In the genomic region with DNA sequence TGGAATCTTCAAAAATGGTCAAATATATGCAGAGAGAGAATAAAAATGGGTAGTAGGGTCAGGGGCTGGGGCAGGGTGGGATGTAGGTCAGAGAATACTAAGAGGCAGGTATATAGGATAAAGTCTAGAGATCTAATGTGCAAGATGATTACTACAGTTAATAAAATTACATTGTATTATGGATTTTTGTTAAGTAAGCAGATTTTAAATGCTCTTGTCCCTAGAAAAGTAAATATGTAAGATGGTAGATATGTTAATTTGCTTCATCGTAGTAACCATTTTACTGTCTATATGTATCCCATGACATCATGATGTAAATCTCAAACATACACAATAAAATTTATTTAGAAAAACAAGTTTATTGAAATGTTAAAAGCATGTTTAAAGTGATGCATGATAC, we compare ENCODE assay signal across 19 cellular contexts.
DNase-seq lines count a peak whose midpoint lies in the region; ATAC-seq, FAIRE-seq and TF ChIP-seq lines count a peak whose summit lies in the region.
"Had no signal": no experiment of that assay in that cellular context is flagged by ENCODE, and none has a peak within 500 bp of the region (broad histone marks: within the 10 kb centered on the region; RNA-seq: fewer than 3 reads in every experiment).

No MANE protein-coding gene starts in this region.

- FAIRE-seq in A549 (lab: Jason Lieb, UNC) (no peak), K562 (lab: Jason Lieb, UNC) (no peak)
- FAIRE-seq: A204.1, D721Med, G401.6 had no signal

- H3K9me3 ChIP-seq in A549: 0 out of 3 replicates have a peak, but pooled peaks cover 3% of the 10 kb centered on the region
- H3K9me3 ChIP-seq in HEK293 (ENCODE audit: control insufficient read depth, insufficient read depth, low read depth, low read length): no peaks in the 10 kb centered on the region
- no peaks in the 10 kb centered on the region for H3K9me3 ChIP-seq in K562 (replicated peaks; ENCODE audit: control insufficient read depth, insufficient read depth, low read depth, low read length)
- H3K9me3 ChIP-seq: BLaER1 treated with 17β-estradiol and CSF1 and Interleukin-3, amounts not matched to agents 10 nM and 100 nM; Caco-2 had no signal

- TF ChIP-seq RAD21 in A549 (conservative IDR thresholded peaks at IDR 0.05 in 1 of 2, IDR thresholded peaks at IDR 0.05 in 1 of 2) (no peak), K562 (CRISPR knock-in tag; conservative IDR thresholded peaks at IDR 0.05 in 1 of 2, IDR thresholded peaks at IDR 0.05 in 1 of 2) (no peak)

- TF ChIP-seq EP300 in A549 (IDR thresholded peaks at IDR 0.05): no peak
- no peak for TF ChIP-seq EP300 in K562 (IDR thresholded peaks at IDR 0.05; ENCODE audit: low read length)

- H2AFZ ChIP-seq in K562 (ENCODE audit: low read depth, low read length): no peak overlapping the region

- H3K36me3 ChIP-seq in HEK293 (ENCODE audit: control insufficient read depth in 2 of 2, insufficient read depth in 1 of 2, low read length in 2 of 2) (no peaks in the 10 kb centered on the region), K562 (ENCODE audit: control insufficient read depth, insufficient read depth, low read length) (no peaks in the 10 kb centered on the region)
- H3K36me3 ChIP-seq: BLaER1 treated with 17β-estradiol and CSF1 and Interleukin-3, amounts not matched to agents 10 nM and 100 nM had no signal

- no peak for DNase-seq in A549 (ENCODE audit: low read depth in 1 of 2, low spot score in 1 of 2)
- no peak for DNase-seq in K562 (ENCODE audit: extremely low read depth in 1 of 4, low spot score in 3 of 4)
- no peak for DNase-seq in activated naive CD4-positive, alpha-beta T cell treated with anti-CD3 and anti-CD28 coated beads, Interleukin-2, amount 50 U/mL, for 16 hours
- DNase-seq: 8988T; AML-193; Caco-2; Calu3; CD4-positive, alpha-beta T cell; CD8-positive, alpha-beta T cell; DMS79 treated with DMSO at 0.1 percent for 48 hours; GF-D8 had no signal

- H3K9me1 ChIP-seq in K562 (ENCODE audit: control insufficient read depth, insufficient read depth, low read length): no peaks in the 10 kb centered on the region

- POLR2A ChIA-PET in A549 (lab: Yijun Ruan, JAX) (no interaction called here), HEK293 (lab: Yijun Ruan, JAX) (no interaction called here), K562 (lab: Yijun Ruan, JAX) (no interaction called here)

- no peaks in the 10 kb centered on the region for H3K79me2 ChIP-seq in K562 (ENCODE audit: control insufficient read depth, insufficient read depth, low read length)

- WGBS in A549 (ENCODE audit: missing lambda C conversion rate): 2% methylated on average over 1 of the region's 1 CpG
- WGBS in K562 (ENCODE audit: insufficient coverage, low coverage, missing lambda C conversion rate): 5% methylated on average over 1 of the region's 1 CpG

- no TSS peak for BruUV-seq in K562 (replicated peaks; lab: Mats Ljungman, UMichigan)

- CTCF ChIA-PET in A549 (lab: Yijun Ruan, JAX): no interaction called here
- CTCF ChIA-PET in HEK293 (lab: Yijun Ruan, JAX): no interaction called here
- CTCF ChIA-PET in K562 (lab: Yijun Ruan, JAX; ENCODE audit: low intra/inter-chr PET ratio): no interaction called here

- intact Hi-C loops in K562 (cut with micrococcal nuclease): no loop called here

- no peaks in the 10 kb centered on the region for H4K20me1 ChIP-seq in K562 (replicated peaks; ENCODE audit: control insufficient read depth, insufficient read depth, low read length)
- H4K20me1 ChIP-seq: BLaER1 treated with 17β-estradiol and CSF1 and Interleukin-3, amounts not matched to agents 10 nM and 100 nM had no signal

- no peaks in the 10 kb centered on the region for H3K27me3 ChIP-seq in K562 (ENCODE audit: control insufficient read depth in 2 of 2, insufficient read depth in 2 of 2, low read length in 2 of 2)
- H3K27me3 ChIP-seq: BLaER1 treated with 17β-estradiol and CSF1 and Interleukin-3, amounts not matched to agents 10 nM and 100 nM had no signal

- H3K27ac ChIP-seq in A549 (no peak overlapping the region), HEK293 (ENCODE audit: extremely low read depth, low read depth, low read length) (no peak overlapping the region), K562 (ENCODE audit: extremely low read depth, low read depth, low read length) (no peak overlapping the region)
- H3K27ac ChIP-seq: BLaER1 treated with 17β-estradiol and CSF1 and Interleukin-3, amounts not matched to agents 10 nM and 100 nM; C4-2B had no signal

- H3K4me1 ChIP-seq in A549: no peaks in the 10 kb centered on the region
- no peaks in the 10 kb centered on the region for H3K4me1 ChIP-seq in HEK293 (ENCODE audit: control insufficient read depth, insufficient read depth, low read length)
- H3K4me1 ChIP-seq in K562 (replicated peaks in 1 of 2; ENCODE audit: control insufficient read depth in 2 of 2, insufficient read depth in 2 of 2, low read length in 2 of 2): no peaks in the 10 kb centered on the region
- H3K4me1 ChIP-seq: BLaER1 treated with 17β-estradiol and CSF1 and Interleukin-3, amounts not matched to agents 10 nM and 100 nM; Caco-2 had no signal

- in situ Hi-C loops in K562 (cut with MboI): no loop called here

- TF ChIP-seq POLR2A in A549 (IDR thresholded peaks at IDR 0.05; ENCODE audit: low read length) (no peak), K562 (conservative IDR thresholded peaks at IDR 0.05) (no peak)

- ATAC-seq in A549 (no peak), K562 (no peak), GM21576 (IDR thresholded peaks at IDR 0.05; ENCODE audit: unreplicated experiment) (no peak), GM18858 (IDR thresholded peaks at IDR 0.05; ENCODE audit: unreplicated experiment) (no peak)
- ATAC-seq: CD8-positive, alpha-beta T cell had no signal

- H3K4me2 ChIP-seq in A549 (no peak overlapping the region), K562 (ENCODE audit: insufficient read depth, low read length) (no peak overlapping the region)
- H3K4me2 ChIP-seq: BLaER1 treated with 17β-estradiol and CSF1 and Interleukin-3, amounts not matched to agents 10 nM and 100 nM had no signal

- H3K4me3 ChIP-seq in A549 (no peak overlapping the region), HEK293 (ENCODE audit: low read depth, low read length) (no peak overlapping the region), K562 (no peak overlapping the region)
- H3K4me3 ChIP-seq: BLaER1 treated with 17β-estradiol and CSF1 and Interleukin-3, amounts not matched to agents 10 nM and 100 nM had no signal

- no peak for TF ChIP-seq CTCF in A549 (IDR thresholded peaks at IDR 0.05)
- no peak for TF ChIP-seq CTCF in HEK293 (tag by site-specific recombination; IDR thresholded peaks at IDR 0.05)
- no peak for TF ChIP-seq CTCF in K562 (IDR thresholded peaks at IDR 0.05 in 2 of 3, conservative IDR thresholded peaks at IDR 0.05 in 1 of 3; ENCODE audit: insufficient read depth in 2 of 3, low read depth in 1 of 3, low read length in 3 of 3)

- H3K9ac ChIP-seq in K562 (ENCODE audit: insufficient read depth in 1 of 2, low read depth in 2 of 2, low read length in 2 of 2): no peak overlapping the region
- H3K9ac ChIP-seq: BLaER1 treated with 17β-estradiol and CSF1 and Interleukin-3, amounts not matched to agents 10 nM and 100 nM had no signal

TF ChIP-seq in A549, 52 proteins besides CTCF, POLR2A, EP300 and RAD21:
- TF ChIP-seq HOXA7 (CRISPR knock-in tag; IDR thresholded peaks at IDR 0.05): no peak
- peak; percentile 75 for TF ChIP-seq MAFK (IDR thresholded peaks at IDR 0.05; ENCODE audit: partially characterized antibody)

TF ChIP-seq in HEK293, 187 proteins besides CTCF, POLR2A, EP300 and RAD21:
- TF ChIP-seq PRDM1 (tag by site-specific recombination; IDR thresholded peaks at IDR 0.05): no peak
- TF ChIP-seq, protein P1, sequence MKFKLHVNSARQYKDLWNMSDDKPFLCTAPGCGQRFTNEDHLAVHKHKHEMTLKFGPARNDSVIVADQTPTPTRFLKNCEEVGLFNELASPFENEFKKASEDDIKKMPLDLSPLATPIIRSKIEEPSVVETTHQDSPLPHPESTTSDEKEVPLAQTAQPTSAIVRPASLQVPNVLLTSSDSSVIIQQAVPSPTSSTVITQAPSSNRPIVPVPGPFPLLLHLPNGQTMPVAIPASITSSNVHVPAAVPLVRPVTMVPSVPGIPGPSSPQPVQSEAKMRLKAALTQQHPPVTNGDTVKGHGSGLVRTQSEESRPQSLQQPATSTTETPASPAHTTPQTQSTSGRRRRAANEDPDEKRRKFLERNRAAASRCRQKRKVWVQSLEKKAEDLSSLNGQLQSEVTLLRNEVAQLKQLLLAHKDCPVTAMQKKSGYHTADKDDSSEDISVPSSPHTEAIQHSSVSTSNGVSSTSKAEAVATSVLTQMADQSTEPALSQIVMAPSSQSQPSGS (tag by site-specific recombination; IDR thresholded peaks at IDR 0.05; ENCODE audit: low read depth): peak; percentile 17; the same call in 1 of the 2 replicates

TF ChIP-seq in K562, 482 proteins besides CTCF, POLR2A, EP300 and RAD21:
- TF ChIP-seq JUND (IDR thresholded peaks at IDR 0.05; ENCODE audit: borderline replicate concordance, low read depth, low read length) (no peak), JUND (tag; IDR thresholded peaks at IDR 0.05; ENCODE audit: borderline replicate concordance, low read depth, low read length) (no peak), PTRF (tag; IDR thresholded peaks at IDR 0.05) (no peak), ZFP1 (CRISPR knock-in tag; IDR thresholded peaks at IDR 0.05) (no peak), ZNF316 (IDR thresholded peaks at IDR 0.05) (peak; percentile 47; the same call in 1 of the 2 replicates), C11orf30 (IDR thresholded peaks at IDR 0.05; ENCODE audit: low read depth) (peak; percentile 17; the same call in 1 of the 2 replicates), MEIS2 (IDR thresholded peaks at IDR 0.05; ENCODE audit: partially characterized antibody) (no peak), SMARCA4 (IDR thresholded peaks at IDR 0.05) (no peak)
